1 cellular context compared by ENCODE assay signal in the genomic region with DNA sequence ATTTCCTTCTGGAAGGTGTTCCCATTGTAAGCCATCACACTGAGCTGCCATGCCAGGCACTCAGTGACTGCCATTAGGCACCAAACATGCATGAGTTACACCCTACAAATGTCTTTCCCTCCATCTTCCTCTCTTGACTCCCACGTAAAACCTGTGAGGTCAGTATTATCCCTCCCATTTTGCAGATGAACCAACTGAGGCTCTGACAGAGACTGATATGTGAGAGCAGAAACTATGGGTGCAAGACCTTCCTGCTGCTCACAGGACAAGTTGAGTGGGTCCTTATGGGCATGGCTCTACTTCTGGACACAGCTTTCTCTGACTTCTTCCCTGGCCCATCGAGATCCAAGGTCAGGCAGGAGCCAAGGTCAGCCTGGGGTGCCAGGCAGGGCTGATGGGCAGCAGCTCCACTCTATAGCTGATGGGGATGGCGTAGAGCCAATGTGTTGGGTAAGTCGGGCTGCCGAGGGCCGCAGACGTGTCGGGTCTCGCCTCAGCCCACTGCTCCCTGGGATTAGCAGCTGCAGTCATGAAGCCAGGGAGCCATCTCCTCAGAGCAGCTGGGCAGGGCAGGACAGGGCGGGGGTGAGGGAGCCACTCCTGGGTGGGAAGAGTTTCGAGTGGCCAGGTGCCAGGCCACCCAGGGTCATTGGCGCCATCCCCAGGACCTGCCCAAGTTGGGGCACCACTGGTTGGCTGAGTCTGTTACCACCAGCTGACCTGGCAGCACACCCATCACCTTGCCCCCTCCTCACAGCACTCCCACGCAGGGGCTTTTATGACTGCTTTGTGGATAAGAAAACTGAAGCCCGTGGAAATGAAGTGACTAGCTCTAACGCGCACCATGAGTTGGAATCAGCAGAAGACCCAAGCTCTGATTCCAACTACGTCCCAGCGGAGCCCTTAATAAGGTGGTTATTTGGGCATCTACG.
TF ChIP-seq lines count a peak whose summit lies in the region.

No MANE protein-coding gene starts in this region.

TF ChIP-seq in H1, 55 proteins besides CTCF, POLR2A, EP300 and RAD21 (continued from another document):
- TF ChIP-seq, protein P1, sequence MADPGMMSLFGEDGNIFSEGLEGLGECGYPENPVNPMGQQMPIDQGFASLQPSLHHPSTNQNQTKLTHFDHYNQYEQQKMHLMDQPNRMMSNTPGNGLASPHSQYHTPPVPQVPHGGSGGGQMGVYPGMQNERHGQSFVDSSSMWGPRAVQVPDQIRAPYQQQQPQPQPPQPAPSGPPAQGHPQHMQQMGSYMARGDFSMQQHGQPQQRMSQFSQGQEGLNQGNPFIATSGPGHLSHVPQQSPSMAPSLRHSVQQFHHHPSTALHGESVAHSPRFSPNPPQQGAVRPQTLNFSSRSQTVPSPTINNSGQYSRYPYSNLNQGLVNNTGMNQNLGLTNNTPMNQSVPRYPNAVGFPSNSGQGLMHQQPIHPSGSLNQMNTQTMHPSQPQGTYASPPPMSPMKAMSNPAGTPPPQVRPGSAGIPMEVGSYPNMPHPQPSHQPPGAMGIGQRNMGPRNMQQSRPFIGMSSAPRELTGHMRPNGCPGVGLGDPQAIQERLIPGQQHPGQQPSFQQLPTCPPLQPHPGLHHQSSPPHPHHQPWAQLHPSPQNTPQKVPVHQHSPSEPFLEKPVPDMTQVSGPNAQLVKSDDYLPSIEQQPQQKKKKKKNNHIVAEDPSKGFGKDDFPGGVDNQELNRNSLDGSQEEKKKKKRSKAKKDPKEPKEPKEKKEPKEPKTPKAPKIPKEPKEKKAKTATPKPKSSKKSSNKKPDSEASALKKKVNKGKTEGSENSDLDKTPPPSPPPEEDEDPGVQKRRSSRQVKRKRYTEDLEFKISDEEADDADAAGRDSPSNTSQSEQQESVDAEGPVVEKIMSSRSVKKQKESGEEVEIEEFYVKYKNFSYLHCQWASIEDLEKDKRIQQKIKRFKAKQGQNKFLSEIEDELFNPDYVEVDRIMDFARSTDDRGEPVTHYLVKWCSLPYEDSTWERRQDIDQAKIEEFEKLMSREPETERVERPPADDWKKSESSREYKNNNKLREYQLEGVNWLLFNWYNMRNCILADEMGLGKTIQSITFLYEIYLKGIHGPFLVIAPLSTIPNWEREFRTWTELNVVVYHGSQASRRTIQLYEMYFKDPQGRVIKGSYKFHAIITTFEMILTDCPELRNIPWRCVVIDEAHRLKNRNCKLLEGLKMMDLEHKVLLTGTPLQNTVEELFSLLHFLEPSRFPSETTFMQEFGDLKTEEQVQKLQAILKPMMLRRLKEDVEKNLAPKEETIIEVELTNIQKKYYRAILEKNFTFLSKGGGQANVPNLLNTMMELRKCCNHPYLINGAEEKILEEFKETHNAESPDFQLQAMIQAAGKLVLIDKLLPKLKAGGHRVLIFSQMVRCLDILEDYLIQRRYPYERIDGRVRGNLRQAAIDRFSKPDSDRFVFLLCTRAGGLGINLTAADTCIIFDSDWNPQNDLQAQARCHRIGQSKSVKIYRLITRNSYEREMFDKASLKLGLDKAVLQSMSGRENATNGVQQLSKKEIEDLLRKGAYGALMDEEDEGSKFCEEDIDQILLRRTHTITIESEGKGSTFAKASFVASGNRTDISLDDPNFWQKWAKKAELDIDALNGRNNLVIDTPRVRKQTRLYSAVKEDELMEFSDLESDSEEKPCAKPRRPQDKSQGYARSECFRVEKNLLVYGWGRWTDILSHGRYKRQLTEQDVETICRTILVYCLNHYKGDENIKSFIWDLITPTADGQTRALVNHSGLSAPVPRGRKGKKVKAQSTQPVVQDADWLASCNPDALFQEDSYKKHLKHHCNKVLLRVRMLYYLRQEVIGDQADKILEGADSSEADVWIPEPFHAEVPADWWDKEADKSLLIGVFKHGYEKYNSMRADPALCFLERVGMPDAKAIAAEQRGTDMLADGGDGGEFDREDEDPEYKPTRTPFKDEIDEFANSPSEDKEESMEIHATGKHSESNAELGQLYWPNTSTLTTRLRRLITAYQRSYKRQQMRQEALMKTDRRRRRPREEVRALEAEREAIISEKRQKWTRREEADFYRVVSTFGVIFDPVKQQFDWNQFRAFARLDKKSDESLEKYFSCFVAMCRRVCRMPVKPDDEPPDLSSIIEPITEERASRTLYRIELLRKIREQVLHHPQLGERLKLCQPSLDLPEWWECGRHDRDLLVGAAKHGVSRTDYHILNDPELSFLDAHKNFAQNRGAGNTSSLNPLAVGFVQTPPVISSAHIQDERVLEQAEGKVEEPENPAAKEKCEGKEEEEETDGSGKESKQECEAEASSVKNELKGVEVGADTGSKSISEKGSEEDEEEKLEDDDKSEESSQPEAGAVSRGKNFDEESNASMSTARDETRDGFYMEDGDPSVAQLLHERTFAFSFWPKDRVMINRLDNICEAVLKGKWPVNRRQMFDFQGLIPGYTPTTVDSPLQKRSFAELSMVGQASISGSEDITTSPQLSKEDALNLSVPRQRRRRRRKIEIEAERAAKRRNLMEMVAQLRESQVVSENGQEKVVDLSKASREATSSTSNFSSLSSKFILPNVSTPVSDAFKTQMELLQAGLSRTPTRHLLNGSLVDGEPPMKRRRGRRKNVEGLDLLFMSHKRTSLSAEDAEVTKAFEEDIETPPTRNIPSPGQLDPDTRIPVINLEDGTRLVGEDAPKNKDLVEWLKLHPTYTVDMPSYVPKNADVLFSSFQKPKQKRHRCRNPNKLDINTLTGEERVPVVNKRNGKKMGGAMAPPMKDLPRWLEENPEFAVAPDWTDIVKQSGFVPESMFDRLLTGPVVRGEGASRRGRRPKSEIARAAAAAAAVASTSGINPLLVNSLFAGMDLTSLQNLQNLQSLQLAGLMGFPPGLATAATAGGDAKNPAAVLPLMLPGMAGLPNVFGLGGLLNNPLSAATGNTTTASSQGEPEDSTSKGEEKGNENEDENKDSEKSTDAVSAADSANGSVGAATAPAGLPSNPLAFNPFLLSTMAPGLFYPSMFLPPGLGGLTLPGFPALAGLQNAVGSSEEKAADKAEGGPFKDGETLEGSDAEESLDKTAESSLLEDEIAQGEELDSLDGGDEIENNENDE (IDR thresholded peaks at IDR 0.05; ENCODE audit: insufficient replicate concordance, low read length), result no peak
- TF ChIP-seq SP2 (IDR thresholded peaks at IDR 0.05; ENCODE audit: low read length), result no peak
- TF ChIP-seq KDM1A (IDR thresholded peaks at IDR 0.05; ENCODE audit: borderline replicate concordance, low read length), result no peak
- TF ChIP-seq FOSL1 (IDR thresholded peaks at IDR 0.05; ENCODE audit: insufficient read depth, low read depth, low read length), result no peak
- TF ChIP-seq HDAC2 (IDR thresholded peaks at IDR 0.05; ENCODE audit: borderline replicate concordance in 1 of 2, low read depth in 2 of 2, low read length in 2 of 2), result no peak
- no peak for TF ChIP-seq CTBP2 (IDR thresholded peaks at IDR 0.05; ENCODE audit: borderline replicate concordance, insufficient read depth, insufficient read length, low read length)
- TF ChIP-seq JUND (IDR thresholded peaks at IDR 0.05; ENCODE audit: low read length), result no peak
- TF ChIP-seq, protein P2, sequence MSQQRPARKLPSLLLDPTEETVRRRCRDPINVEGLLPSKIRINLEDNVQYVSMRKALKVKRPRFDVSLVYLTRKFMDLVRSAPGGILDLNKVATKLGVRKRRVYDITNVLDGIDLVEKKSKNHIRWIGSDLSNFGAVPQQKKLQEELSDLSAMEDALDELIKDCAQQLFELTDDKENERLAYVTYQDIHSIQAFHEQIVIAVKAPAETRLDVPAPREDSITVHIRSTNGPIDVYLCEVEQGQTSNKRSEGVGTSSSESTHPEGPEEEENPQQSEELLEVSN (IDR thresholded peaks at IDR 0.05), result no peak
- no peak for TF ChIP-seq SIN3A (conservative IDR thresholded peaks at IDR 0.05 in 1 of 2, IDR thresholded peaks at IDR 0.05 in 1 of 2; ENCODE audit: low read depth in 1 of 2, low read length in 2 of 2)
- TF ChIP-seq TCF12 (IDR thresholded peaks at IDR 0.05; ENCODE audit: low read depth, low read length), result no peak
- TF ChIP-seq CHD2 (IDR thresholded peaks at IDR 0.05; ENCODE audit: low read length), result no peak
- no peak for TF ChIP-seq SAP30 (IDR thresholded peaks at IDR 0.05; ENCODE audit: insufficient read depth, insufficient replicate concordance, low read length)
- no peak for TF ChIP-seq CBX5 (IDR thresholded peaks at IDR 0.05; ENCODE audit: low read depth, low read length)
TF ChIP-seq in H1: peak in this region for 0.
